ENCODE assay signal across 1 cellular context in the genomic region with DNA sequence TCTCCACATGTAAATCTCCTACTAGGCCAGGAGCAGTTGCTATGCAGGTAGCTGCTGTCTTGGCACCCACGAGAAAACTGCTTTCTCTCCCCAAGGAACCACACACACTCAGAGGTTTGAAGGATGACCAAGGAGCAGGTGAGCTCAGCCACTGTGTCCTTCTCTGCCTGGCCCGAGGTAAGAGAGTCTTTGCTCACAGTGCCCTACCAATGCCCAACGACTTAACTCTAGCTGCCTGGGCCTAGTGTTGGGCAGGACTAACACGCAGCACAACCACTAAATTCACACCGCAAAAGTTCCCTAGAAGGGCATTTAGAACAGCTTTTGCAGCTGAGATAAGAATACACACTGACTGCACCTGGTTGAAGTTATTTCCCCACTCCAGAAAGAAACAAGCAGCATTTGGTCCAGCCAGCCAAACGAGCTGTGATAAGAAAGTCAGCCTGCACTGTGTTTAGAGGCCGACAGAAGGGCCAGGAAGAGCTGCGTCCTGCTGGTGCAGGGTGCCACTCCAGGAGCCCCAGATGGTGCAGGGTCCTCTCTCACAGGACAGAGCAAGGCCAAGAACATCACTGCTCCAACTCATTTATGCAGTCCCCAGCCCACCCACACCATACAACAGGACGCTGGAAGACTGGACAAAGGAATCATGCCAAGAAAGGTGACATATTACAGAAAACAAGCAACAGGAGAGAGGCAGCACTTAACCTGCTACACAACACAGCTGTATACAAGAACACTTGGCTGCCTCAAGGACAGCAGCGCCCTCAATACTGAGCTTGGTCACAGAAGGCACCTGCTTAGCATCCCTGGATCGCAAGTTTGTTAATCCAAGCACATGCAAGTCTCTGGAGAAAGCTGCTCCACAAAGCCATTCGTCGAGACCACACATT.
TF ChIP-seq lines count a peak whose summit lies in the region.

No MANE protein-coding gene starts in this region.

TF ChIP-seq in H1, 55 proteins besides CTCF, POLR2A, EP300 and RAD21:
- TF ChIP-seq, protein P1, sequence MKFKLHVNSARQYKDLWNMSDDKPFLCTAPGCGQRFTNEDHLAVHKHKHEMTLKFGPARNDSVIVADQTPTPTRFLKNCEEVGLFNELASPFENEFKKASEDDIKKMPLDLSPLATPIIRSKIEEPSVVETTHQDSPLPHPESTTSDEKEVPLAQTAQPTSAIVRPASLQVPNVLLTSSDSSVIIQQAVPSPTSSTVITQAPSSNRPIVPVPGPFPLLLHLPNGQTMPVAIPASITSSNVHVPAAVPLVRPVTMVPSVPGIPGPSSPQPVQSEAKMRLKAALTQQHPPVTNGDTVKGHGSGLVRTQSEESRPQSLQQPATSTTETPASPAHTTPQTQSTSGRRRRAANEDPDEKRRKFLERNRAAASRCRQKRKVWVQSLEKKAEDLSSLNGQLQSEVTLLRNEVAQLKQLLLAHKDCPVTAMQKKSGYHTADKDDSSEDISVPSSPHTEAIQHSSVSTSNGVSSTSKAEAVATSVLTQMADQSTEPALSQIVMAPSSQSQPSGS (IDR thresholded peaks at IDR 0.05; ENCODE audit: low read length) = no peak
- TF ChIP-seq EGR1 (IDR thresholded peaks at IDR 0.05; ENCODE audit: borderline replicate concordance, low read depth, low read length) (no peak), ASH2L (IDR thresholded peaks at IDR 0.05; ENCODE audit: low read length) (no peak), BACH1 (IDR thresholded peaks at IDR 0.05; ENCODE audit: low read length) (no peak), PHF8 (conservative IDR thresholded peaks at IDR 0.05; ENCODE audit: low read depth, low read length) (no peak), TCF12 (IDR thresholded peaks at IDR 0.05; ENCODE audit: low read depth, low read length) (no peak), NANOG (IDR thresholded peaks at IDR 0.05; ENCODE audit: insufficient read depth, low read depth, low read length, poor library complexity, severe bottlenecking) (no peak), YY1 (IDR thresholded peaks at IDR 0.05; ENCODE audit: low read depth, low read length) (no peak), POLR2AphosphoS5 (IDR thresholded peaks at IDR 0.05; ENCODE audit: low read depth, low read length) (no peak), RNF2 (IDR thresholded peaks at IDR 0.05; ENCODE audit: borderline replicate concordance, low read depth, low read length, missing control alignments, poor library complexity, severe bottlenecking) (no peak), CHD1 (IDR thresholded peaks at IDR 0.05; ENCODE audit: low read depth, low read length) (no peak), KDM1A (IDR thresholded peaks at IDR 0.05; ENCODE audit: borderline replicate concordance, low read length) (no peak), SP2 (IDR thresholded peaks at IDR 0.05; ENCODE audit: low read length) (no peak)
- TF ChIP-seq, protein P2, sequence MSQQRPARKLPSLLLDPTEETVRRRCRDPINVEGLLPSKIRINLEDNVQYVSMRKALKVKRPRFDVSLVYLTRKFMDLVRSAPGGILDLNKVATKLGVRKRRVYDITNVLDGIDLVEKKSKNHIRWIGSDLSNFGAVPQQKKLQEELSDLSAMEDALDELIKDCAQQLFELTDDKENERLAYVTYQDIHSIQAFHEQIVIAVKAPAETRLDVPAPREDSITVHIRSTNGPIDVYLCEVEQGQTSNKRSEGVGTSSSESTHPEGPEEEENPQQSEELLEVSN (IDR thresholded peaks at IDR 0.05) = no peak
